10 cellular contexts compared by ENCODE assay signal in genomic region chr16:27242398-27242797, GRCh38. TPM values are rescaled to one million over a fixed set of nuclear protein-coding genes. Genes with fewer than 3 reads are reported as not detected.
DNase-seq lines count a peak whose midpoint lies in the region; ATAC-seq and TF ChIP-seq lines count a peak whose summit lies in the region.
"Had no signal": no experiment of that assay in that cellular context is flagged by ENCODE, and none has a peak within 500 bp of the region (broad histone marks: within the 10 kb centered on the region; RNA-seq: fewer than 3 reads in every experiment).

No MANE protein-coding gene starts in this region.

- CTCF ChIA-PET in PC-9 (lab: Charles Lee), result no interaction called here

- peak overlapping the region; percentile 39 for H3K4me3 ChIP-seq in AG10803 (ENCODE audit: low read length)
- H3K4me3 ChIP-seq in PC-9, result peak overlapping the region; percentile 19; the same call in 1 of the 2 replicates
- no peak overlapping the region for H3K4me3 ChIP-seq in effector memory CD4-positive, alpha-beta T cell (ENCODE audit: insufficient read depth, low read depth, low read length, poor library complexity, severe bottlenecking)
- H3K4me3 ChIP-seq in parathyroid adenoma (ENCODE audit: low read depth, low read length), result peak overlapping the region; percentile 30

- BruUV-seq in PC-9 (replicated peaks; lab: Mats Ljungman, UMichigan), result no TSS peak

- no peak for TF ChIP-seq CTCF in AG10803 (conservative IDR thresholded peaks at IDR 0.05; ENCODE audit: low read length)
- TF ChIP-seq CTCF in PC-9 (conservative IDR thresholded peaks at IDR 0.05), result no peak
- no peak for TF ChIP-seq CTCF in parathyroid adenoma (IDR thresholded peaks at IDR 0.05)

- H3K27ac ChIP-seq in PC-9, result peak overlapping the region; percentile 63
- peak overlapping the region; percentile 21 for H3K27ac ChIP-seq in effector memory CD4-positive, alpha-beta T cell (ENCODE audit: insufficient read depth, low read length, poor library complexity, severe bottlenecking)
- peak overlapping the region; percentile 38 for H3K27ac ChIP-seq in parathyroid adenoma
- H3K27ac ChIP-seq: WERI-Rb-1 had no signal

- H3K79me2 ChIP-seq in PC-9 (ENCODE audit: low read depth), result peaks cover 25% of the 10 kb centered on the region
- peaks cover 16% of the 10 kb centered on the region for H3K79me2 ChIP-seq in parathyroid adenoma

- H2AFZ ChIP-seq in PC-9 (no peak overlapping the region), parathyroid adenoma (no peak overlapping the region)

- no peak for ATAC-seq in left lobe of liver

- H3K9me3 ChIP-seq in PC-9 (ENCODE audit: insufficient read depth, low read depth), result no peaks in the 10 kb centered on the region
- H3K9me3 ChIP-seq in effector memory CD4-positive, alpha-beta T cell (ENCODE audit: control insufficient read depth, low read length), result no peaks in the 10 kb centered on the region
- no peaks in the 10 kb centered on the region for H3K9me3 ChIP-seq in parathyroid adenoma (ENCODE audit: control insufficient read depth, low read length)

- no peaks in the 10 kb centered on the region for H3K36me3 ChIP-seq in PC-9 (ENCODE audit: low read depth)
- no peaks in the 10 kb centered on the region for H3K36me3 ChIP-seq in effector memory CD4-positive, alpha-beta T cell (ENCODE audit: control insufficient read depth, insufficient read depth, low read length)
- no peaks in the 10 kb centered on the region for H3K36me3 ChIP-seq in parathyroid adenoma (ENCODE audit: control insufficient read depth, insufficient read depth, low read length)
- H3K36me3 ChIP-seq: WERI-Rb-1 had no signal

- no peak overlapping the region for H3K9ac ChIP-seq in parathyroid adenoma

- H3K9me2 ChIP-seq in PC-9 (ENCODE audit: insufficient read depth), result no peaks in the 10 kb centered on the region

- H4K20me1 ChIP-seq in PC-9 (ENCODE audit: insufficient read depth), result no peaks in the 10 kb centered on the region

- intact Hi-C loops in PC-9 (cut with micrococcal nuclease; ENCODE audit: unreplicated experiment), result no loop called here

- peaks cover 12% of the 10 kb centered on the region for H3F3A ChIP-seq in PC-9 (ENCODE audit: insufficient read depth, low read depth)

- H3K4me1 ChIP-seq in PC-9 (replicated peaks; ENCODE audit: insufficient read depth), result peaks cover 33% of the 10 kb centered on the region
- H3K4me1 ChIP-seq in effector memory CD4-positive, alpha-beta T cell (ENCODE audit: control insufficient read depth, insufficient read depth, low read length, poor library complexity, severe bottlenecking), result peaks cover 25% of the 10 kb centered on the region
- peaks cover 22% of the 10 kb centered on the region for H3K4me1 ChIP-seq in parathyroid adenoma

- DNase-seq in AG10803 (ENCODE audit: low read depth) (no peak), PC-9 (no peak), NCI-H2107 treated with DMSO at 0.1 percent for 48 hours (lab: John Stamatoyannopoulos, UW; ENCODE audit: unreplicated experiment) (no peak), NCI-H1417 (lab: John Stamatoyannopoulos, UW) (no peak), left lobe of liver (ENCODE audit: low spot score) (no peak)
- no peak for DNase-seq in effector memory CD4-positive, alpha-beta T cell
- DNase-seq in stimulated activated CD4-positive, alpha-beta T cell treated with anti-CD3 and anti-CD28 coated beads, Interleukin-2, amount 100 ng/mL, for 48 hours, result no peak
- DNase-seq: NCI-H2171, WERI-Rb-1 had no signal

- POLR2A ChIA-PET in PC-9 (lab: Charles Lee; ENCODE audit: unreplicated experiment), result no interaction called here

- H3K4me2 ChIP-seq in PC-9, result peak overlapping the region; percentile 63
- peak overlapping the region; percentile 43 for H3K4me2 ChIP-seq in parathyroid adenoma (ENCODE audit: low read length)

- no peaks in the 10 kb centered on the region for H3K27me3 ChIP-seq in PC-9 (ENCODE audit: insufficient read depth, low read depth)
- H3K27me3 ChIP-seq in effector memory CD4-positive, alpha-beta T cell (replicated peaks; ENCODE audit: control insufficient read depth, insufficient read depth, low read length, poor library complexity, severe bottlenecking), result no peaks in the 10 kb centered on the region
- H3K27me3 ChIP-seq in parathyroid adenoma (ENCODE audit: control insufficient read depth, insufficient read depth, low read length), result no peaks in the 10 kb centered on the region

RNA-seq across cellular contexts. Expression of gene NSMCE1, which starts 26.2 kb away (rescaled TPM):
- total RNA-seq in PC-9 (2021) (114 and 121 TPM in 2 replicates), left lobe of liver (27.9 TPM)

RNA-seq across cellular contexts. Expression of gene KDM8, which starts 39.1 kb away (rescaled TPM):
- total RNA-seq in PC-9 (2021), result 5.1 and 7.2 TPM in 2 replicates
- 73.7 TPM for total RNA-seq in left lobe of liver
